ENCODE assay signal across 20 cellular contexts in the genomic region with DNA sequence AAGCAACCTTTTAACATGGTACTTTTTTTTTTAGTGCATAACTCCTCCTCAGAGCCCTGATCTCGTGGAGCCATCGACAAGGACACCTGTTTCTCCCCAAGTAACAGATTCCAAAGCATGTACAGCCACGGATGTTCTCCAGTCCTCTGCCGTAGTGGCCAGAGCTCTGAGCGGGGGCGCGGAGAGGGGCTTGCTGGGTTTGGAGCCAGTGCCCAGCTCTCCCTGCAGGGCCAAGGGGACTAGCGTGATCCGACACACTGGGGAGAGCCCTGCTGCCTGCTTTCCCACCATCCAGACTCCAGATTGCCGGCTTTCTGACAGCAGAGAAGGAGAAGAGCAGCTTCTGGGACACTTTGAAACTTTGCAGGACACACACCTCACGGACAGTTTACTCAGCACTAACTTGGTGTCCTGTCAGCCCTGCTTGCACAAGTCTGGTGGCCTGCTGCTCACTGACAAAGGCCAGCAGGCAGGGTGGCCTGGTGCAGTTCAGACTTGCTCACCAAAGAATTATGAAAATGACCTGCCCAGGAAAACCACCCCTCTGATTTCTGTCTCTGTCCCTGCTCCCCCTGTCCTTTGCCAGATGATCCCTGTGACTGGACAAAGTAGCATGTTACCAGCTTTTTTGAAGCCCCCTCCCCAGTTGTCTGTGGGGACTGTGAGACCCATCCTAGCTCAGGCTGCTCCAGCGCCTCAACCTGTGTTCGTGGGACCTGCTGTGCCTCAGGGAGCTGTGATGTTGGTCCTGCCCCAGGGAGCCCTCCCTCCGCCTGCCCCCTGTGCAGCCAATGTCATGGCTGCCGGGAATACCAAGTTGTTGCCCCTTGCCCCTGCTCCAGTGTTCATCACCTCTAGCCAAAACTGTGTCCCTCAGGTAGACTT. TPM values are rescaled to one million over a fixed set of nuclear protein-coding genes. Genes with fewer than 3 reads are reported as not detected.
DNase-seq lines count a peak whose midpoint lies in the region; ATAC-seq, FAIRE-seq and TF ChIP-seq lines count a peak whose summit lies in the region.
"Had no signal": no experiment of that assay in that cellular context is flagged by ENCODE, and none has a peak within 500 bp of the region (broad histone marks: within the 10 kb centered on the region; RNA-seq: fewer than 3 reads in every experiment).

No MANE protein-coding gene starts in this region.

- no peak overlapping the region for H2BK12ac ChIP-seq in trophoblast cell (ENCODE audit: low read length)

- H4K91ac ChIP-seq in trophoblast cell (ENCODE audit: low read depth, low read length) = no peak overlapping the region

- H2AK5ac ChIP-seq in trophoblast cell (ENCODE audit: low read length) = peak overlapping the region; percentile 39

- peak overlapping the region; percentile 14 for H3K14ac ChIP-seq in trophoblast cell (ENCODE audit: low read length)

- WGBS in trophoblast cell (ENCODE audit: extremely low coverage, insufficient coverage, insufficient read length) = no CpG with 5 or more reads among the region's 15 CpGs

- no peak overlapping the region for H3K23ac ChIP-seq in trophoblast cell (ENCODE audit: low read length)

- intact Hi-C loops in left cardiac atrium (cut with DNase I) = loop anchor here (5.0 kb wide), 2 partner anchors 236 to 251 kb away; no protein-coding TSS in a partner anchor
- intact Hi-C loops in kidney (cut with DNase I) = no loop called here
- intact Hi-C loops in vagina (cut with DNase I) = loop anchor here (5.0 kb wide), 1 partner anchor 236 kb away; no protein-coding TSS in a partner anchor

- FAIRE-seq in kidney (lab: Jason Lieb, UNC) = no peak
- FAIRE-seq: colon had no signal

- H3K9me3 ChIP-seq in right atrium auricular region (no peaks in the 10 kb centered on the region), kidney (ENCODE audit: control insufficient read depth in 1 of 2, low read length in 2 of 2) (no peaks in the 10 kb centered on the region), trophoblast cell (ENCODE audit: insufficient read depth, low read depth, low read length) (peaks cover 4% of the 10 kb centered on the region), vagina (no peaks in the 10 kb centered on the region)
- H3K9me3 ChIP-seq: Caco-2, ovary, transverse colon had no signal

- no peak overlapping the region for H3K4ac ChIP-seq in trophoblast cell (ENCODE audit: low read depth, low read length)

- H4K8ac ChIP-seq in trophoblast cell (ENCODE audit: low read depth, low read length) = no peak overlapping the region

- H2BK5ac ChIP-seq in trophoblast cell (ENCODE audit: low read depth, low read length, poor library complexity) = no peak overlapping the region

- H3K4me3 ChIP-seq in right atrium auricular region (no peak overlapping the region), kidney (ENCODE audit: low read length in 2 of 2) (no peak overlapping the region), trophoblast cell (ENCODE audit: low read depth, low read length) (no peak overlapping the region), vagina (no peak overlapping the region)
- H3K4me3 ChIP-seq: ovary, transverse colon had no signal

- ATAC-seq in left cardiac atrium (no peak), GM19023 (IDR thresholded peaks at IDR 0.05; ENCODE audit: unreplicated experiment) (no peak)

- H3K4me2 ChIP-seq in trophoblast cell (ENCODE audit: low read length) = no peak overlapping the region

- H3K27me3 ChIP-seq in right atrium auricular region = no peaks in the 10 kb centered on the region
- H3K27me3 ChIP-seq in trophoblast cell (ENCODE audit: insufficient read depth, low read length) = no peaks in the 10 kb centered on the region
- H3K27me3 ChIP-seq in vagina = no peaks in the 10 kb centered on the region
- H3K27me3 ChIP-seq: ovary, transverse colon had no signal

- H2AFZ ChIP-seq in trophoblast cell (ENCODE audit: insufficient read depth, low read length, poor library complexity) = no peak overlapping the region

- H3K18ac ChIP-seq in trophoblast cell (ENCODE audit: low read length) = no peak overlapping the region

- DNase-seq in right atrium auricular region (ENCODE audit: low spot score) (no peak), left cardiac atrium (no peak), kidney (peak; percentile 67), trophoblast cell (no peak), vagina (ENCODE audit: extremely low spot score in 2 of 2) (no peak), NCI-H187 (lab: John Stamatoyannopoulos, UW) (no peak), UCSD-AML1 (lab: John Stamatoyannopoulos, UW; ENCODE audit: unreplicated experiment) (no peak)
- DNase-seq: activated CD4-positive, alpha-beta T cell treated with anti-CD3 and anti-CD28 coated beads, Interleukin-2, amount 50 U/mL, for 48 hours; activated CD4-positive, CD25-positive, alpha-beta regulatory T cell; activated naive CD8-positive, alpha-beta T cell treated with anti-CD3 and anti-CD28 coated beads, Interleukin-2, amount 10 ng/mL, durations not matched to agents 7 days and 5 days; NCI-H187 treated with DMSO at 0.1 percent for 48 hours; NCI-H226; stimulated activated CD4-positive, alpha-beta T cell treated with anti-CD3 and anti-CD28 coated beads, Interleukin-1b, Interleukin-23, amount 100 ng/mL, for 48 hours; T1000; transverse colon had no signal

- H3K9ac ChIP-seq in kidney (ENCODE audit: low read length in 2 of 2) = peak overlapping the region in 1 of 2 donors; percentile 26
- H3K9ac ChIP-seq in trophoblast cell (ENCODE audit: low read length) = no peak overlapping the region

- peaks cover 6% of the 10 kb centered on the region for H3K79me1 ChIP-seq in trophoblast cell (ENCODE audit: low read length)

- H3K79me2 ChIP-seq in trophoblast cell (ENCODE audit: control insufficient read depth, insufficient read depth, low read length, poor library complexity) = peaks cover 2% of the 10 kb centered on the region

- H3K36me3 ChIP-seq in right atrium auricular region = peaks cover 56% of the 10 kb centered on the region
- H3K36me3 ChIP-seq in kidney (ENCODE audit: control insufficient read depth in 1 of 2, insufficient read depth in 2 of 2, low read length in 2 of 2) = peaks cover 12 to 30% of the 10 kb centered on the region in 2 donors
- H3K36me3 ChIP-seq in trophoblast cell (ENCODE audit: control insufficient read depth in 1 of 2, insufficient read depth in 2 of 2, low read length in 2 of 2) = peaks cover 7 to 10% of the 10 kb centered on the region in 2 experiments
- H3K36me3 ChIP-seq in vagina = peaks cover 0 to 54% of the 10 kb centered on the region in 2 donors
- H3K36me3 ChIP-seq: ovary had no signal

- H2BK120ac ChIP-seq in trophoblast cell (ENCODE audit: insufficient read depth, low read length, poor library complexity) = no peak overlapping the region

- no peak overlapping the region for H4K12ac ChIP-seq in trophoblast cell (ENCODE audit: low read depth, low read length)

- H3K27ac ChIP-seq in right atrium auricular region (peak overlapping the region; percentile 36 to 39), kidney (ENCODE audit: low read depth in 2 of 2, low read length in 2 of 2) (no peak overlapping the region), trophoblast cell (ENCODE audit: low read depth, low read length) (peak overlapping the region; percentile 36), vagina (peak overlapping the region; percentile 97)
- H3K27ac ChIP-seq: ovary had no signal

- no peak for TF ChIP-seq CTCF in right atrium auricular region (IDR thresholded peaks at IDR 0.05)
- no peak for TF ChIP-seq CTCF in kidney (IDR thresholded peaks at IDR 0.05; ENCODE audit: borderline replicate concordance, extremely low read depth, insufficient read depth)
- TF ChIP-seq CTCF in vagina (IDR thresholded peaks at IDR 0.05) = no peak

- peaks cover 0 to 52% of the 10 kb centered on the region in 2 donors for H3K4me1 ChIP-seq in right atrium auricular region
- H3K4me1 ChIP-seq in kidney (ENCODE audit: control insufficient read depth in 1 of 2, insufficient read depth in 1 of 2, low read depth in 1 of 2, low read length in 2 of 2) = peaks cover 21 to 30% of the 10 kb centered on the region in 2 donors
- H3K4me1 ChIP-seq in trophoblast cell (ENCODE audit: control insufficient read depth in 1 of 2, insufficient read depth in 2 of 2, low read length in 2 of 2) = peaks cover 10 to 17% of the 10 kb centered on the region in 2 experiments
- H3K4me1 ChIP-seq in vagina = peaks cover 58% of the 10 kb centered on the region

- no peak for TF ChIP-seq POLR2A in vagina (IDR thresholded peaks at IDR 0.05)

RNA-seq across cellular contexts. Expression of a gene that starts 4.5 kb away (rescaled TPM):
- total RNA-seq in right atrium auricular region (10 to 100 TPM; 18.8 to 30.6 TPM), left cardiac atrium (10 to 100 TPM; 21.7 to 32.0 TPM), kidney (34.0 TPM), vagina (30.4 TPM)
- 9.4 TPM for polyA plus RNA-seq in kidney (ENCODE audit: insufficient read depth, low read depth, low replicate concordance)
- polyA plus RNA-seq in trophoblast cell (2013) = 4.4 and 4.5 TPM in 2 replicates

RNA-seq across cellular contexts. Expression of a gene that starts 32.4 kb away (rescaled TPM):
- total RNA-seq in right atrium auricular region (1 to 10 TPM; 4.8 to 5.9 TPM), left cardiac atrium (1 to 10 TPM; 3.5 to 4.1 TPM), kidney (245 TPM), vagina (13.5 TPM)
- polyA plus RNA-seq in kidney (ENCODE audit: insufficient read depth, low read depth, low replicate concordance) = 276 TPM
- 0.53 and 0.71 TPM in 2 replicates for polyA plus RNA-seq in trophoblast cell (2013)
- total RNA-seq: HT-29 had no signal

Comparison
In these comparisons a context has a peak if more than half of its experiments do, and no peak if none do; other contexts are left out.
1. H3K27ac ChIP-seq: peak in right atrium auricular region (2 of 2), trophoblast cell (single experiment) and vagina (single experiment); none in kidney (0 of 2).
2. RNA of a gene that starts 32.4 kb away (total RNA-seq): 245 TPM in kidney (single experiment); 13.5 TPM in vagina (single experiment), 4.8 to 5.9 TPM in right atrium auricular region and 3.5 to 4.1 TPM in left cardiac atrium; every median in the first group is over 10 times any median in the second.